Comparison of ENCODE assay signal across 9 cellular contexts in genomic region chr6:25027221-25027916, GRCh38.
DNase-seq lines count a peak whose midpoint lies in the region; ATAC-seq and TF ChIP-seq lines count a peak whose summit lies in the region.
"Had no signal": no experiment of that assay in that cellular context is flagged by ENCODE, and none has a peak within 500 bp of the region (broad histone marks: within the 10 kb centered on the region; RNA-seq: fewer than 3 reads in every experiment).

No MANE protein-coding gene starts in this region.

- intact Hi-C loops in CD14-positive monocyte (cut with micrococcal nuclease), result loop anchor here (5.0 to 10.0 kb wide), 2 partner anchors 40 to 47 kb away; no protein-coding TSS in a partner anchor
- intact Hi-C loops in natural killer cell (cut with micrococcal nuclease), result loop anchor here (1.0 kb wide), 1 partner anchor 43 kb away; no protein-coding TSS in a partner anchor
- intact Hi-C loops in Right ventricle myocardium inferior (cut with DNase I), result loop anchor here (5.0 kb wide), 1 partner anchor 355 kb away; no protein-coding TSS in a partner anchor
- intact Hi-C loops in right cardiac atrium (cut with DNase I), result no loop called here

- peak; percentile 95 for ATAC-seq in HG03571 (IDR thresholded peaks at IDR 0.05; ENCODE audit: unreplicated experiment)
- ATAC-seq in natural killer cell, result peak; percentile 96 to 98 (median 97)
- ATAC-seq in Right ventricle myocardium inferior, result no peak
- no peak for ATAC-seq in right cardiac atrium

- peaks cover 0 to 2% (median 0%) of the 10 kb centered on the region in 7 donors for H3K9me3 Mint-ChIP-seq in CD14-positive monocyte
- H3K9me3 Mint-ChIP-seq in natural killer cell, result no peaks in the 10 kb centered on the region

- peak overlapping the region; percentile 43 to 71 for H3K4me3 Mint-ChIP-seq in CD14-positive monocyte
- H3K4me3 Mint-ChIP-seq in natural killer cell, result peak overlapping the region; percentile 63

- no peak for DNase-seq in CD14-positive monocyte (ENCODE audit: low spot score)
- peak; percentile 79 for DNase-seq in GM20000 (ENCODE audit: low spot score)
- peak; percentile 71 for DNase-seq in activated T-cell treated with anti-CD3 and anti-CD28 coated beads for 48 hours (ENCODE audit: low read depth)
- peak; percentile 58 for DNase-seq in natural killer cell
- no peak for DNase-seq in Right ventricle myocardium inferior (ENCODE audit: missing footprints)
- DNase-seq in NCI-H1092 treated with DMSO at 0.1 percent for 48 hours (lab: John Stamatoyannopoulos, UW), result no peak
- DNase-seq in right cardiac atrium, result no peak
- DNase-seq: pancreas had no signal

- WGBS in right cardiac atrium, result 78% methylated on average over 31 of the region's 31 CpGs

- no peak overlapping the region for H3K27ac ChIP-seq in right cardiac atrium (ENCODE audit: low read length)
- H3K27ac ChIP-seq: pancreas had no signal

- H3K27ac Mint-ChIP-seq in CD14-positive monocyte, result peak overlapping the region in 2 of 7 donors; percentile 26 to 45
- peak overlapping the region; percentile 68 for H3K27ac Mint-ChIP-seq in natural killer cell

- H3K4me1 ChIP-seq in right cardiac atrium (ENCODE audit: control insufficient read depth, insufficient read depth, low read length), result no peaks in the 10 kb centered on the region
- H3K4me1 ChIP-seq: pancreas had no signal

- H3K4me1 Mint-ChIP-seq in CD14-positive monocyte, result peaks cover 28% of the 10 kb centered on the region
- H3K4me1 Mint-ChIP-seq in natural killer cell, result peaks cover 21 to 26% of the 10 kb centered on the region in 2 donors

- no peak overlapping the region for H3K4me3 ChIP-seq in right cardiac atrium (ENCODE audit: low read length)
- H3K4me3 ChIP-seq: pancreas had no signal

- peak; percentile 51 for TF ChIP-seq CTCF in CD14-positive monocyte (IDR thresholded peaks at IDR 0.05)
- peak; percentile 64 for TF ChIP-seq CTCF in GM20000 (IDR thresholded peaks at IDR 0.05; ENCODE audit: extremely low read depth, missing control alignments)
- peak; percentile 40 for TF ChIP-seq CTCF in natural killer cell (IDR thresholded peaks at IDR 0.05)

- H3K27me3 ChIP-seq in right cardiac atrium (ENCODE audit: control insufficient read depth, insufficient read depth), result no peaks in the 10 kb centered on the region
- H3K27me3 ChIP-seq: pancreas had no signal

- no peaks in the 10 kb centered on the region for H3K27me3 Mint-ChIP-seq in CD14-positive monocyte (ENCODE audit: low read depth in 3 of 3)
- H3K27me3 Mint-ChIP-seq in natural killer cell (ENCODE audit: low read depth in 2 of 2), result no peaks in the 10 kb centered on the region

- no peaks in the 10 kb centered on the region for H3K9me3 ChIP-seq in right cardiac atrium (ENCODE audit: control insufficient read depth, low read length)
- H3K9me3 ChIP-seq: pancreas had no signal

- H3K36me3 Mint-ChIP-seq in CD14-positive monocyte, result peaks cover 8 to 12% of the 10 kb centered on the region in 2 donors
- H3K36me3 Mint-ChIP-seq in natural killer cell, result no peaks in the 10 kb centered on the region

Comparison
In these comparisons a context has a peak if more than half of its experiments do, and no peak if none do; other contexts are left out.
1. intact Hi-C loops: an anchor here in CD14-positive monocyte (5.0 to 10.0 kb wide), natural killer cell (1.0 kb wide) and Right ventricle myocardium inferior (5.0 kb wide); none called in right cardiac atrium.
2. DNase-seq: peak in GM20000 (single experiment), activated T-cell treated with anti-CD3 and anti-CD28 coated beads for 48 hours (single experiment) and natural killer cell (single experiment); none in CD14-positive monocyte (single experiment), Right ventricle myocardium inferior (single experiment), NCI-H1092 treated with DMSO at 0.1 percent for 48 hours (single experiment) and right cardiac atrium (0 of 3).
3. ATAC-seq: peak in HG03571 (single experiment) and natural killer cell (3 of 3); none in Right ventricle myocardium inferior (single experiment) and right cardiac atrium (0 of 2).
4. Peak in every context shown above with its lines, with median percentiles within 50 percentile points of each other: CTCF ChIP-seq.